ENCODE assay signal across 1 cellular context in genomic region chr4:173334891-173335754, GRCh38.
TF ChIP-seq lines count a peak whose summit lies in the region.

No MANE protein-coding gene starts in this region.

TF ChIP-seq in A549, 52 proteins besides CTCF, POLR2A, EP300 and RAD21 (continued from another document):
- TF ChIP-seq ATOH8 (CRISPR knock-in tag; IDR thresholded peaks at IDR 0.05; ENCODE audit: low read depth) = no peak
- no peak for TF ChIP-seq RARB (CRISPR knock-in tag; IDR thresholded peaks at IDR 0.05)
- no peak for TF ChIP-seq NFE2L2 (conservative IDR thresholded peaks at IDR 0.05; ENCODE audit: low read length)
- no peak for TF ChIP-seq POLR2AphosphoS2 (conservative IDR thresholded peaks at IDR 0.05; ENCODE audit: low read length)
- TF ChIP-seq JUN (IDR thresholded peaks at IDR 0.05) = no peak
- TF ChIP-seq ZFP36 (IDR thresholded peaks at IDR 0.05; ENCODE audit: borderline replicate concordance, partially characterized antibody) = no peak
- no peak for TF ChIP-seq ZSCAN20 (CRISPR knock-in tag; IDR thresholded peaks at IDR 0.05)
- TF ChIP-seq ZC3H11A (IDR thresholded peaks at IDR 0.05) = no peak
- TF ChIP-seq HMGXB4 (CRISPR knock-in tag; IDR thresholded peaks at IDR 0.05; ENCODE audit: borderline replicate concordance) = no peak
- TF ChIP-seq, protein P1, sequence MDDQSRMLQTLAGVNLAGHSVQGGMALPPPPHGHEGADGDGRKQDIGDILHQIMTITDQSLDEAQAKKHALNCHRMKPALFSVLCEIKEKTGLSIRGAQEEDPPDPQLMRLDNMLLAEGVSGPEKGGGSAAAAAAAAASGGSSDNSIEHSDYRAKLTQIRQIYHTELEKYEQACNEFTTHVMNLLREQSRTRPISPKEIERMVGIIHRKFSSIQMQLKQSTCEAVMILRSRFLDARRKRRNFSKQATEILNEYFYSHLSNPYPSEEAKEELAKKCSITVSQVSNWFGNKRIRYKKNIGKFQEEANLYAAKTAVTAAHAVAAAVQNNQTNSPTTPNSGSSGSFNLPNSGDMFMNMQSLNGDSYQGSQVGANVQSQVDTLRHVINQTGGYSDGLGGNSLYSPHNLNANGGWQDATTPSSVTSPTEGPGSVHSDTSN (IDR thresholded peaks at IDR 0.05) = no peak
- TF ChIP-seq PHF8 (IDR thresholded peaks at IDR 0.05; ENCODE audit: borderline replicate concordance, low read depth) = no peak; the same call in 1 of the 2 replicates
- no peak for TF ChIP-seq FOSL2 (IDR thresholded peaks at IDR 0.05)
- TF ChIP-seq FOSL2 (CRISPR knock-in tag; IDR thresholded peaks at IDR 0.05) = no peak
- TF ChIP-seq NR3C1 (IDR thresholded peaks at IDR 0.05) = no peak
- no peak for TF ChIP-seq HEYL (CRISPR knock-in tag; IDR thresholded peaks at IDR 0.05)
- TF ChIP-seq CHD2 (IDR thresholded peaks at IDR 0.05; ENCODE audit: low read length, partially characterized antibody) = no peak
- TF ChIP-seq GATA3 (IDR thresholded peaks at IDR 0.05; ENCODE audit: borderline replicate concordance) = no peak
- TF ChIP-seq CBX2 (IDR thresholded peaks at IDR 0.05; ENCODE audit: borderline replicate concordance, low read depth) = no peak
- no peak for TF ChIP-seq EHMT2 (IDR thresholded peaks at IDR 0.05; ENCODE audit: low read depth)
- no peak for TF ChIP-seq FOXS1 (CRISPR knock-in tag; IDR thresholded peaks at IDR 0.05)
- TF ChIP-seq HOXB5 (CRISPR knock-in tag; IDR thresholded peaks at IDR 0.05) = no peak
- no peak for TF ChIP-seq CEBPB (IDR thresholded peaks at IDR 0.05)
- no peak for TF ChIP-seq HES2 (IDR thresholded peaks at IDR 0.05)
TF ChIP-seq in A549: peak in this region for 6.
